Comparison of ENCODE assay signal across 9 cellular contexts in genomic region chr1:155080250-155081228, GRCh38. TPM values are rescaled to one million over a fixed set of nuclear protein-coding genes. Genes with fewer than 3 reads are reported as not detected.
DNase-seq lines count a peak whose midpoint lies in the region; TF ChIP-seq lines count a peak whose summit lies in the region.
"Had no signal": no experiment of that assay in that cellular context is flagged by ENCODE, and none has a peak within 500 bp of the region (broad histone marks: within the 10 kb centered on the region; RNA-seq: fewer than 3 reads in every experiment).

No MANE protein-coding gene starts in this region.

- peaks cover 33 to 46% of the 10 kb centered on the region in 2 donors for H3K4me1 ChIP-seq in ascending aorta

- intact Hi-C loops in ascending aorta (cut with DNase I), result no loop called here

- no peaks in the 10 kb centered on the region for H3K9me3 ChIP-seq in ascending aorta

- DNase-seq in NCI-H1417 (lab: John Stamatoyannopoulos, UW) (peak; percentile 91 to 98 (median 93)), NCI-H1417 treated with DMSO at 0.1 percent for 48 hours (lab: John Stamatoyannopoulos, UW) (no peak), NCI-H2227 (lab: John Stamatoyannopoulos, UW; ENCODE audit: unreplicated experiment) (peak; percentile 98), ascending aorta (ENCODE audit: low spot score in 2 of 2) (no peak), myocyte (ENCODE audit: low read depth) (peak; percentile 22), putamen (ENCODE audit: low spot score) (no peak), COLO829 (ENCODE audit: low spot score) (no peak), pons (ENCODE audit: low spot score) (no peak)

- TF ChIP-seq CTCF in ascending aorta (IDR thresholded peaks at IDR 0.05), result no peak

- no peaks in the 10 kb centered on the region for H3K36me3 ChIP-seq in ascending aorta

- no peak overlapping the region for H3K27ac ChIP-seq in ascending aorta

- peak overlapping the region; percentile 42 to 66 for H3K4me3 ChIP-seq in ascending aorta

- peaks cover 42% of the 10 kb centered on the region for H3K27me3 ChIP-seq in ascending aorta

RNA-seq across cellular contexts. Expression of gene EFNA3, which starts 1.9 kb away (rescaled TPM):
- total RNA-seq in ascending aorta (1.5 TPM), myocyte (0.56 and 0.88 TPM in 2 replicates)
- 4.6 TPM for polyA plus RNA-seq in myocyte (2012)

RNA-seq across cellular contexts. Expression of gene EFNA4, which starts 17.0 kb away (rescaled TPM):
- total RNA-seq in ascending aorta (11.2 TPM), myocyte (4.9 and 8.3 TPM in 2 replicates)
- polyA plus RNA-seq in myocyte (2012), result 6.4 TPM

RNA-seq across cellular contexts. Expression of gene ADAM15, which starts 29.4 kb away (rescaled TPM):
- total RNA-seq in ascending aorta (610 TPM), myocyte (27.3 and 33.3 TPM in 2 replicates)
- 51.7 TPM for polyA plus RNA-seq in myocyte (2012)

RNA-seq across cellular contexts. Expression of gene DCST1, which starts 46.9 kb away (rescaled TPM):
- total RNA-seq in ascending aorta (not detected), myocyte (not detected in 2 replicates)
- 0.03 TPM for polyA plus RNA-seq in myocyte (2012)
- total RNA-seq: T-helper 2 cell treated with Interferon-gamma antibody and Interleukin-4, amounts not matched to agents 100 ng/mL and 5 ng/mL, for 36 hours had no signal

RNA-seq across cellular contexts. Expression of gene DCST2, which starts 47.0 kb away (rescaled TPM):
- total RNA-seq in ascending aorta (0.64 TPM), myocyte (not detected in 2 replicates)
- 0.15 TPM for polyA plus RNA-seq in myocyte (2012)

Comparison
In these comparisons a context has a peak if more than half of its experiments do, and no peak if none do; other contexts are left out.
1. DNase-seq: peak in NCI-H1417 (3 of 3), NCI-H2227 (single experiment) and myocyte (single experiment); none in NCI-H1417 treated with DMSO at 0.1 percent for 48 hours (single experiment), ascending aorta (0 of 2), putamen (single experiment), COLO829 (single experiment) and pons (single experiment).
2. RNA of gene ADAM15, which starts 29.4 kb away (total RNA-seq): 610 TPM in ascending aorta (single experiment); 27.3 to 33.3 TPM in myocyte; every median in the first group is over 10 times any median in the second.